Comparison of ENCODE assay signal across 2 cellular contexts in the genomic region with DNA sequence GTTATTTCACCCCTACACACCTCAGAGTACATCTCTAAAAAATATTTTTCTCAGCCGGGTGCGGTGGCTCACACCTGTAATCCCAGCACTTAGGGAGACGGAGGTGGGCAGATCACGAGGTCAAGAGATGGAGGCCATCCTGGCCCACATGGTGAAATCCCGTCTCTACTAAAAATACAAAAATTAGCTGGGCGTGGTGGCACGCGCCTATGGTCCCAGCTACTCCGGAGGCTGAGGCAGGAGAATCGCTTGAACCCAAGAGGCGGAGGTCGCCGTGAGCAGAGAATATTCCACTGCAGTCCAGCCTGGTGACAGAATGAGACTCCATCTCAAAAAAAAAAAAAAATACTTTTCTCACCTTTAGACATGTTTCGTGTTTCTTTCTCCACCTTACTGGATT. TPM values are rescaled to one million over a fixed set of nuclear protein-coding genes. Genes with fewer than 3 reads are reported as not detected.
"Had no signal": no experiment of that assay in that cellular context is flagged by ENCODE, and none has a peak within 500 bp of the region (broad histone marks: within the 10 kb centered on the region; RNA-seq: fewer than 3 reads in every experiment).

No MANE protein-coding gene starts in this region.

RNA-seq across cellular contexts. Expression of gene SRRM4, which starts 52.0 kb away (rescaled TPM):
- total RNA-seq: G401, GM12878 had no signal
